ENCODE assay signal across 16 cellular contexts in the genomic region with DNA sequence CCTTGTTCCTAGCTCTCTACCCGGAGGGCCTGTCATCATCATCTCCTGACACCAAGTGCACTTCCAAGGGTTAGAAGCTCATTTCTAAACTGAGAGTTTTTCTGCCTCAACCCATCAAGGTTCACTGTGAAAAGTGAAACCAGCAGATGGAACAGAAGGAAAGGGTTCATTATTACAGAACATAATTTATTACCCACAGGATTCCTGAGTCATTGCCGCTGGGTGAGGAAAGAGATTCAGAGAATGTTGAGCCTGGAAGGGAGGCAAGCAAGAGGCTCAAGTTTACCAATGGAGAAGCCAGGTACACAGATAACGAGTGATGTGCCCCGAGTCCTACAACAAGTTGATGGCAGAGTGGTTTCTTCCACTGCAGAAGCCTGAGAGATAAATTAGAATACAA.
A peak's percentile ranks its signal among the peaks of the same experiment; 100 is the strongest.
DNase-seq lines count a peak whose midpoint lies in the region; ATAC-seq and TF ChIP-seq lines count a peak whose summit lies in the region.
"Had no signal": no experiment of that assay in that cellular context is flagged by ENCODE, and none has a peak within 500 bp of the region (broad histone marks: within the 10 kb centered on the region; RNA-seq: fewer than 3 reads in every experiment).

No MANE protein-coding gene starts in this region.

- no peak overlapping the region for H3K27ac ChIP-seq in ascending aorta
- H3K27ac ChIP-seq: HL-60 had no signal

- ATAC-seq in HG03457 (IDR thresholded peaks at IDR 0.05; ENCODE audit: unreplicated experiment): no peak
- ATAC-seq: SK-N-SH treated with all-trans-retinoic acid at 6 μM for 48 hours had no signal

- intact Hi-C loops in ascending aorta (cut with DNase I): no loop called here

- H3K36me3 ChIP-seq in ascending aorta: no peaks in the 10 kb centered on the region

- DNase-seq in DMS 273 treated with DMSO at 0.1 percent for 48 hours (lab: John Stamatoyannopoulos, UW) (peak; percentile 1), NOMO-1 treated with DMSO at 0.1 percent for 48 hours (lab: John Stamatoyannopoulos, UW; ENCODE audit: unreplicated experiment) (peak; percentile 73), left kidney (ENCODE audit: low read depth, low spot score) (peak; percentile 73), stromal cell of bone marrow (ENCODE audit: low read depth) (peak; percentile 2), ascending aorta (ENCODE audit: low spot score in 2 of 2) (no peak), germinal center (ENCODE audit: low spot score) (no peak)
- DNase-seq: Caco-2; CD4-positive, CD25-positive, alpha-beta regulatory T cell; H9; NCI-H1105; NCI-H187; NCI-H748 treated with DMSO at 0.1 percent for 48 hours; SHP77 had no signal

- TF ChIP-seq CTCF in ascending aorta (IDR thresholded peaks at IDR 0.05): no peak

- no peak overlapping the region for H3K4me3 ChIP-seq in ascending aorta

- H3K27me3 ChIP-seq in ascending aorta: no peaks in the 10 kb centered on the region

- no peaks in the 10 kb centered on the region for H3K4me1 ChIP-seq in ascending aorta
- H3K4me1 ChIP-seq: Caco-2 had no signal

- no peaks in the 10 kb centered on the region for H3K9me3 ChIP-seq in ascending aorta
- H3K9me3 ChIP-seq: Caco-2 had no signal

Comparison
In these comparisons a context has a peak if more than half of its experiments do, and no peak if none do; other contexts are left out.
1. DNase-seq: peak in DMS 273 treated with DMSO at 0.1 percent for 48 hours (single experiment), NOMO-1 treated with DMSO at 0.1 percent for 48 hours (single experiment), left kidney (single experiment) and stromal cell of bone marrow (single experiment); none in ascending aorta (0 of 2) and germinal center (single experiment).